8 cellular contexts compared by ENCODE assay signal in genomic region chr7:106660862-106661720, GRCh38. TPM values are rescaled to one million over a fixed set of nuclear protein-coding genes. Genes with fewer than 3 reads are reported as not detected.
DNase-seq lines count a peak whose midpoint lies in the region; ATAC-seq and TF ChIP-seq lines count a peak whose summit lies in the region.

Gene CCDC71L, minus strand, starts transcription at chr7:106661158. Its CDS starts 262 bp downstream, at chr7:106660896.

- H3K4me3 Mint-ChIP-seq in activated CD4-positive, alpha-beta memory T cell treated with anti-CD3 and anti-CD28 coated beads, Interleukin-2, amount 10 ng/mL, durations not matched to agents 7 days and 5 days = peak within 1 kb of the TSS; percentile 76

- H3K4me1 Mint-ChIP-seq in activated CD4-positive, alpha-beta memory T cell treated with anti-CD3 and anti-CD28 coated beads, Interleukin-2, amount 10 ng/mL, durations not matched to agents 7 days and 5 days = peaks cover 29% of the 10 kb centered on the region

- H3K36me3 Mint-ChIP-seq in activated CD4-positive, alpha-beta memory T cell treated with anti-CD3 and anti-CD28 coated beads, Interleukin-2, amount 10 ng/mL, durations not matched to agents 7 days and 5 days (ENCODE audit: low read depth) = peaks cover 2% of the 10 kb centered on the region

- H3K36me3 ChIP-seq in ectodermal cell (ENCODE audit: control insufficient read depth, insufficient read depth, low read length) (no peaks in the 10 kb centered on the region), lung (ENCODE audit: control insufficient read depth in 2 of 2, insufficient read depth in 2 of 2, low read length in 2 of 2) (no peaks in the 10 kb centered on the region)

- peaks cover 3% of the 10 kb centered on the region for H3K27me3 Mint-ChIP-seq in activated CD4-positive, alpha-beta memory T cell treated with anti-CD3 and anti-CD28 coated beads, Interleukin-2, amount 10 ng/mL, durations not matched to agents 7 days and 5 days

- H3K9me3 Mint-ChIP-seq in activated CD4-positive, alpha-beta memory T cell treated with anti-CD3 and anti-CD28 coated beads, Interleukin-2, amount 10 ng/mL, durations not matched to agents 7 days and 5 days = no peaks in the 10 kb centered on the region

- no peak for TF ChIP-seq CTCF in C4-2B (conservative IDR thresholded peaks at IDR 0.05)
- TF ChIP-seq CTCF in lung (IDR thresholded peaks at IDR 0.05; ENCODE audit: control extremely low read depth, extremely low read depth) = no peak

- H3K27me3 ChIP-seq in ectodermal cell (ENCODE audit: control insufficient read depth, insufficient read depth, low read length, poor library complexity, severe bottlenecking) (no peaks in the 10 kb centered on the region), lung (ENCODE audit: control insufficient read depth, insufficient read depth) (no peaks in the 10 kb centered on the region)

- CTCF ChIA-PET in activated CD4-positive, alpha-beta memory T cell treated with anti-CD3 and anti-CD28 coated beads, Interleukin-2, amount 10 ng/mL, durations not matched to agents 7 days and 5 days (lab: Charles Lee) = interaction anchor here (0.6 to 8.5 kb wide), 23 partner anchors 9 to 489 kb away, joined by 3 to 146 read pairs (median 5); partner anchors contain the start of genes NAMPT and PIK3CG

- H3K4me3 ChIP-seq in ectodermal cell (ENCODE audit: insufficient read depth, low read depth, low read length) (peak within 1 kb of the TSS; percentile 73), lung (peak within 1 kb of the TSS; percentile 76)

- H3K27ac Mint-ChIP-seq in activated CD4-positive, alpha-beta memory T cell treated with anti-CD3 and anti-CD28 coated beads, Interleukin-2, amount 10 ng/mL, durations not matched to agents 7 days and 5 days = peak within 1 kb of the TSS; percentile 77

- no peaks in the 10 kb centered on the region for H3K4me1 ChIP-seq in ectodermal cell (ENCODE audit: control insufficient read depth, insufficient read depth, low read length)
- peaks cover 0 to 8% of the 10 kb centered on the region in 2 donors for H3K4me1 ChIP-seq in lung (ENCODE audit: control insufficient read depth in 2 of 2, insufficient read depth in 2 of 2, low read length in 2 of 2)

- H3K9me3 ChIP-seq in ectodermal cell (ENCODE audit: control insufficient read depth, low read length) = no peaks in the 10 kb centered on the region
- no peaks in the 10 kb centered on the region for H3K9me3 ChIP-seq in lung (ENCODE audit: control insufficient read depth in 2 of 2, insufficient read depth in 1 of 2, low read length in 1 of 2)

- WGBS in ectodermal cell, 2 experiments = 6% methylated on average over 51 of the region's 51 CpGs
- WGBS in lung, 2 donors = 4 to 5% methylated on average over 47 to 51 of the region's 51 CpGs

- POLR2A ChIA-PET in activated CD4-positive, alpha-beta memory T cell treated with anti-CD3 and anti-CD28 coated beads, Interleukin-2, amount 10 ng/mL, durations not matched to agents 7 days and 5 days (lab: Charles Lee) = interaction anchor here (0.9 to 8.2 kb wide), 14 partner anchors 18 to 509 kb away, joined by 3 to 56 read pairs (median 6); partner anchors contain the start of genes HBP1 and NAMPT

- H3K27ac ChIP-seq in C4-2B = peak within 1 kb of the TSS; percentile 71
- peak within 1 kb of the TSS; percentile 91 for H3K27ac ChIP-seq in ectodermal cell (ENCODE audit: insufficient read depth, low read depth, low read length, poor library complexity, severe bottlenecking)
- H3K27ac ChIP-seq in lung (ENCODE audit: low read depth in 1 of 2, low read length in 1 of 2) = peak within 1 kb of the TSS; percentile 95 to 97

- DNase-seq in NCI-H82 treated with DMSO at 0.1 percent for 48 hours (lab: John Stamatoyannopoulos, UW; ENCODE audit: unreplicated experiment) (peak; percentile 71), lung (ENCODE audit: low spot score) (peak; percentile 95)
- peak; percentile 95 for DNase-seq in activated CD4-positive, alpha-beta memory T cell treated with anti-CD3 and anti-CD28 coated beads, Interleukin-2, amount 10 ng/mL, durations not matched to agents 7 days and 5 days
- DNase-seq in stimulated activated CD4-positive, alpha-beta T cell treated with anti-CD3 and anti-CD28 coated beads, TNF-alpha, amount 100 ng/mL, for 4 hours (ENCODE audit: low read depth in 3 of 3) = peak; percentile 85 to 93 (median 92)

- peak; percentile 69 for ATAC-seq in GM19397 (IDR thresholded peaks at IDR 0.05; ENCODE audit: unreplicated experiment)
- peak; percentile 73 for ATAC-seq in HG03571 (IDR thresholded peaks at IDR 0.05; ENCODE audit: unreplicated experiment)
- peak; percentile 89 for ATAC-seq in lung (ENCODE audit: insufficient read depth, low FRiP score)

RNA-seq across cellular contexts. Expression of gene CCDC71L, which starts in this region (rescaled TPM):
- 10 to 100 TPM; 22.1 to 25.5 TPM for total RNA-seq in activated CD4-positive, alpha-beta memory T cell treated with anti-CD3 and anti-CD28 coated beads, Interleukin-2, amount 10 ng/mL, durations not matched to agents 7 days and 5 days
- polyA plus RNA-seq in ectodermal cell (2013, experiment 1 of 4) = 20.3 TPM
- 20.5 TPM for polyA plus RNA-seq in ectodermal cell (2013, experiment 2 of 4)
- polyA plus RNA-seq in ectodermal cell (2013, experiment 3 of 4) = 18.5 TPM
- 19.6 TPM for polyA plus RNA-seq in ectodermal cell (2013, experiment 4 of 4)
- 10 to 100 TPM in 1 of 2 donors, 1 to 10 TPM in 1; 8.5 to 32.4 TPM for total RNA-seq in lung
- 10 to 100 TPM; 14.4 to 47.6 TPM for polyA plus RNA-seq in lung

Comparison
In these comparisons a context has a peak if more than half of its experiments do, and no peak if none do; other contexts are left out.
1. Peak in every context shown above with its lines: DNase-seq, ATAC-seq, H3K4me3 ChIP-seq and H3K27ac ChIP-seq.